In genomic region chr12:33439587-33440011, GRCh38 we compare ENCODE assay signal across 8 cellular contexts. TPM values are rescaled to one million over a fixed set of nuclear protein-coding genes. Genes with fewer than 3 reads are reported as not detected.
DNase-seq lines count a peak whose midpoint lies in the region; ATAC-seq lines count a peak whose summit lies in the region.

SYT10 (minus strand) TSS chr12:33439819; CDS start chr12:33439522, 297 bp downstream.

- H3K4me1 ChIP-seq in esophagus (ENCODE audit: control insufficient read depth in 2 of 2, insufficient read depth in 2 of 2, low read length in 1 of 2) = peaks cover 0 to 6% of the 10 kb centered on the region in 2 donors

- WGBS in esophagus, 2 donors = 1 to 4% methylated on average over 26 to 49 of the region's 49 CpGs

- no peaks in the 10 kb centered on the region for H3K36me3 ChIP-seq in esophagus (ENCODE audit: control insufficient read depth in 2 of 2, insufficient read depth in 2 of 2, low read length in 1 of 2)

- H3K27me3 ChIP-seq in esophagus (ENCODE audit: control insufficient read depth in 1 of 2, insufficient read depth in 2 of 2, low read length in 2 of 2) = peaks cover 0 to 3% of the 10 kb centered on the region in 2 donors

- H3K4me3 ChIP-seq in esophagus (ENCODE audit: low read depth in 1 of 2, low read length in 2 of 2) = peak within 1 kb of the TSS; percentile 57 to 79

- no peak for ATAC-seq in GM19023 (IDR thresholded peaks at IDR 0.05; ENCODE audit: unreplicated experiment)
- ATAC-seq in GM19328 (IDR thresholded peaks at IDR 0.05; ENCODE audit: unreplicated experiment) = no peak
- ATAC-seq in HG03280 (IDR thresholded peaks at IDR 0.05; ENCODE audit: unreplicated experiment) = no peak

- H3K27ac ChIP-seq in esophagus (ENCODE audit: low read depth in 2 of 2, low read length in 1 of 2) = no peak within 1 kb of the TSS

- peak; percentile 43 for DNase-seq in DMS153 treated with DMSO at 0.1 percent for 48 hours (lab: John Stamatoyannopoulos, UW; ENCODE audit: unreplicated experiment)
- DNase-seq in NCI-H2171 treated with DMSO at 0.1 percent for 48 hours (lab: John Stamatoyannopoulos, UW) = peak; percentile 49
- DNase-seq in occipital lobe (lab: John Stamatoyannopoulos, UW) = peak; percentile 28
- no peak for DNase-seq in activated CD4-positive, alpha-beta T cell treated with anti-CD3 and anti-CD28 coated beads, Interleukin-2, amount 50 U/mL, for 4 hours

- H3K9me3 ChIP-seq in esophagus (ENCODE audit: control insufficient read depth in 2 of 2, insufficient read depth in 1 of 2, low read depth in 1 of 2, low read length in 1 of 2) = no peaks in the 10 kb centered on the region

RNA-seq across cellular contexts. Expression of gene SYT10, which starts in this region (rescaled TPM):
- under 1 TPM in 1 of 2 donors, not detected in 1; 0.01 TPM for polyA plus RNA-seq in esophagus
- 0.31 TPM for total RNA-seq in occipital lobe

Comparison
In these comparisons a context has a peak if more than half of its experiments do, and no peak if none do; other contexts are left out.
1. Peak in DNase-seq in occipital lobe; RNA of the gene not detected or under 1 TPM.
2. DNase-seq: peak in DMS153 treated with DMSO at 0.1 percent for 48 hours (single experiment) and NCI-H2171 treated with DMSO at 0.1 percent for 48 hours (single experiment); none in activated CD4-positive, alpha-beta T cell treated with anti-CD3 and anti-CD28 coated beads, Interleukin-2, amount 50 U/mL, for 4 hours (0 of 2).